19 cellular contexts compared by ENCODE assay signal in genomic region chr15:39888809-39889208, GRCh38. TPM values are rescaled to one million over a fixed set of nuclear protein-coding genes. Genes with fewer than 3 reads are reported as not detected.
DNase-seq lines count a peak whose midpoint lies in the region; ATAC-seq and TF ChIP-seq lines count a peak whose summit lies in the region.
"Had no signal": no experiment of that assay in that cellular context is flagged by ENCODE, and none has a peak within 500 bp of the region (broad histone marks: within the 10 kb centered on the region; RNA-seq: fewer than 3 reads in every experiment).

No MANE protein-coding gene starts in this region.

- H2BK15ac ChIP-seq in H9 (ENCODE audit: low read depth, low read length) = no peak overlapping the region

- WGBS in H9 (ENCODE audit: extremely low coverage, insufficient read length, low lambda C conversion rate) = no CpG with 5 or more reads among the region's 2 CpGs

- H3K36me3 ChIP-seq in OCI-LY3 (replicated peaks; ENCODE audit: low read depth, low read length) = no peaks in the 10 kb centered on the region
- peaks cover 17% of the 10 kb centered on the region for H3K36me3 ChIP-seq in osteoblast (ENCODE audit: insufficient read depth, low read length)

- H3K27me3 Mint-ChIP-seq in H9 (ENCODE audit: low read depth) = no peaks in the 10 kb centered on the region
- H3K27me3 Mint-ChIP-seq: activated naive CD8-positive, alpha-beta T cell treated with anti-CD3 and anti-CD28 coated beads, Interleukin-2, amount 50 U/mL, for 24 hours had no signal

- TF ChIP-seq CTCF in H9 (conservative IDR thresholded peaks at IDR 0.05) (no peak), OCI-LY3 (IDR thresholded peaks at IDR 0.05; ENCODE audit: low read depth, low read length) (0 out of 2 replicates have a peak, but pooled peaks have one; percentile 12), fibroblast of villous mesenchyme (IDR thresholded peaks at IDR 0.05; ENCODE audit: insufficient read depth, low read depth, low read length) (no peak), osteoblast (IDR thresholded peaks at IDR 0.05; ENCODE audit: extremely low read depth, low read depth, low read length) (no peak)

- H3K14ac ChIP-seq in H9 (ENCODE audit: insufficient read depth, low read length) = no peak overlapping the region

- no peak overlapping the region for H2AFZ ChIP-seq in H9 (ENCODE audit: low read length)
- H2AFZ ChIP-seq in OCI-LY3 (ENCODE audit: low read depth, low read length) = no peak overlapping the region
- no peak overlapping the region for H2AFZ ChIP-seq in osteoblast (ENCODE audit: low read length)

- H3T11ph ChIP-seq in H9 (ENCODE audit: low read length) = peak overlapping the region; percentile 13

- H3K4ac ChIP-seq in H9 (ENCODE audit: low read depth, low read length) = peak overlapping the region; percentile 32; the same call in 1 of the 2 replicates

- no peak overlapping the region for H4K8ac ChIP-seq in H9 (replicated peaks; ENCODE audit: insufficient read length, low read depth, low read length)

- peak overlapping the region; percentile 81 for H2BK5ac ChIP-seq in H9 (ENCODE audit: insufficient read length, low read length)

- no peak for DNase-seq in H9
- peak; percentile 28 for DNase-seq in fibroblast of villous mesenchyme (ENCODE audit: low read depth)
- DNase-seq in osteoblast (ENCODE audit: insufficient read length, low spot score, missing footprints) = no peak
- no peak for DNase-seq in substantia nigra (lab: John Stamatoyannopoulos, UW)
- no peak for DNase-seq in COLO829 (ENCODE audit: low spot score)
- DNase-seq: activated naive CD8-positive, alpha-beta T cell treated with anti-CD3 and anti-CD28 coated beads, Interleukin-2, amount 50 U/mL, for 24 hours; dorsolateral prefrontal cortex; GF-D8; natural killer cell; NCI-H1436; NCI-H748 treated with DMSO at 0.1 percent for 48 hours; stimulated activated CD4-positive, alpha-beta T cell treated with anti-CD3 and anti-CD28 coated beads, Interleukin-4, amount 100 ng/mL, for 1 hour had no signal

- H4K91ac ChIP-seq in H9 (ENCODE audit: insufficient read length, low read depth, low read length) = no peak overlapping the region

- no peak for ATAC-seq in HG02763 (IDR thresholded peaks at IDR 0.05; ENCODE audit: unreplicated experiment)
- no peak for ATAC-seq in HG02885 (IDR thresholded peaks at IDR 0.05; ENCODE audit: poor library complexity, unreplicated experiment)
- ATAC-seq: activated CD4-positive, CD25-positive, alpha-beta regulatory T cell treated with anti-CD3 and anti-CD28 coated beads, Interleukin-2, amount 50 U/mL, for 24 hours; activated naive CD8-positive, alpha-beta T cell treated with anti-CD3 and anti-CD28 coated beads, Interleukin-2, amount 50 U/mL, for 24 hours; esophagus mucosa; GM12878; natural killer cell had no signal

- no peak overlapping the region for H4K5ac ChIP-seq in H9 (ENCODE audit: insufficient read length, low read depth, low read length)

- peak overlapping the region; percentile 58 for H3K18ac ChIP-seq in H9 (ENCODE audit: insufficient read length, low read depth, low read length)

- no peak overlapping the region for H3K56ac ChIP-seq in H9 (ENCODE audit: insufficient read length, low read depth, low read length)

- no peak overlapping the region for H3K4me2 ChIP-seq in H9 (ENCODE audit: insufficient read depth, insufficient read length, low read length)
- no peak overlapping the region for H3K4me2 ChIP-seq in OCI-LY3 (ENCODE audit: low read length)
- no peak overlapping the region for H3K4me2 ChIP-seq in osteoblast (ENCODE audit: insufficient read depth, low read length)

- H3K9ac ChIP-seq in H9 (ENCODE audit: extremely low read depth, insufficient read length, low read length) = no peak overlapping the region
- H3K9ac ChIP-seq in OCI-LY3 (ENCODE audit: low read length) = no peak overlapping the region

- peaks cover 10 to 17% (median 16%) of the 10 kb centered on the region in 3 experiments for H3K36me3 Mint-ChIP-seq in H9 (ENCODE audit: insufficient read depth in 1 of 3, low read depth in 3 of 3)
- H3K36me3 Mint-ChIP-seq: natural killer cell had no signal

- no peak overlapping the region for H3K23ac ChIP-seq in H9 (ENCODE audit: insufficient read length, low read depth, low read length)

- no peak overlapping the region for H2BK120ac ChIP-seq in H9 (ENCODE audit: low read depth, low read length, poor library complexity, severe bottlenecking)

- H3K4me1 Mint-ChIP-seq in H9 = peaks cover 78 to 82% of the 10 kb centered on the region in 2 experiments
- H3K4me1 Mint-ChIP-seq: activated naive CD8-positive, alpha-beta T cell treated with anti-CD3 and anti-CD28 coated beads, Interleukin-2, amount 50 U/mL, for 24 hours; natural killer cell had no signal

- no peaks in the 10 kb centered on the region for H3K9me3 Mint-ChIP-seq in H9
- H3K9me3 Mint-ChIP-seq: activated naive CD8-positive, alpha-beta T cell treated with anti-CD3 and anti-CD28 coated beads, Interleukin-2, amount 50 U/mL, for 24 hours; natural killer cell had no signal

- H3K23me2 ChIP-seq in H9 (ENCODE audit: insufficient read length, low read depth, low read length, poor library complexity, severe bottlenecking) = no peaks in the 10 kb centered on the region

- H3K9me3 ChIP-seq in H9 (ENCODE audit: control insufficient read depth, low read depth, low read length) (no peaks in the 10 kb centered on the region), OCI-LY3 (ENCODE audit: insufficient read depth, low read length) (no peaks in the 10 kb centered on the region), osteoblast (ENCODE audit: low read depth, low read length) (no peaks in the 10 kb centered on the region)

- H3K27me3 ChIP-seq in H9 (ENCODE audit: insufficient read depth, low read length) (no peaks in the 10 kb centered on the region), OCI-LY3 (ENCODE audit: low read depth, low read length) (no peaks in the 10 kb centered on the region; the same call in 1 of the 2 replicates), osteoblast (ENCODE audit: insufficient read depth, low read length) (no peaks in the 10 kb centered on the region)
- H3K27me3 ChIP-seq: dorsolateral prefrontal cortex had no signal

- H4K20me1 ChIP-seq in H9 (ENCODE audit: control insufficient read depth, insufficient read depth, insufficient read length) (no peaks in the 10 kb centered on the region), OCI-LY3 (ENCODE audit: insufficient read depth, low read length) (no peaks in the 10 kb centered on the region), osteoblast (ENCODE audit: insufficient read depth, low read length) (peaks cover 19% of the 10 kb centered on the region)

- H2AK5ac ChIP-seq in H9 (ENCODE audit: insufficient read length, low read length) = no peak overlapping the region

- peaks cover 1% of the 10 kb centered on the region for H3K79me1 ChIP-seq in H9 (ENCODE audit: insufficient read depth, low read depth, low read length, poor library complexity, severe bottlenecking)

- H3K27ac ChIP-seq in H9 (ENCODE audit: insufficient read length, low read depth, low read length) (peak overlapping the region; percentile 95), OCI-LY3 (ENCODE audit: low read length) (no peak overlapping the region), osteoblast (ENCODE audit: low read depth, low read length) (peak overlapping the region; percentile 18), substantia nigra (ENCODE audit: low read depth, low read length, poor library complexity, severe bottlenecking) (no peak overlapping the region)
- H3K27ac ChIP-seq: dorsolateral prefrontal cortex, skin epidermis had no signal

- H3K4me1 ChIP-seq in H9 (ENCODE audit: insufficient read depth, low read length) = peaks cover 37% of the 10 kb centered on the region
- H3K4me1 ChIP-seq in OCI-LY3 (ENCODE audit: low read length) = no peaks in the 10 kb centered on the region
- peaks cover 18% of the 10 kb centered on the region for H3K4me1 ChIP-seq in osteoblast (ENCODE audit: insufficient read depth, low read length)

- H3K4me3 ChIP-seq in OCI-LY3 (ENCODE audit: low read length) (no peak overlapping the region), fibroblast of villous mesenchyme (ENCODE audit: low read depth, low read length) (no peak overlapping the region), osteoblast (ENCODE audit: insufficient read depth, low read length) (no peak overlapping the region)
- H3K4me3 ChIP-seq: dorsolateral prefrontal cortex, GM12878, skin epidermis had no signal

- H3K27ac Mint-ChIP-seq in H9 = peak overlapping the region; percentile 97 to 100 (median 100)
- H3K27ac Mint-ChIP-seq: activated naive CD8-positive, alpha-beta T cell treated with anti-CD3 and anti-CD28 coated beads, Interleukin-2, amount 50 U/mL, for 24 hours; natural killer cell had no signal

- H3K4me3 Mint-ChIP-seq in H9 = peak overlapping the region in 1 of 2 experiments; percentile 61; a peak in 1 of 5 replicates
- H3K4me3 Mint-ChIP-seq: activated naive CD8-positive, alpha-beta T cell treated with anti-CD3 and anti-CD28 coated beads, Interleukin-2, amount 50 U/mL, for 24 hours; natural killer cell had no signal

- peaks cover 19% of the 10 kb centered on the region; the same call in 1 of the 2 replicates for H3K79me2 ChIP-seq in H9 (ENCODE audit: insufficient read depth, low read length)
- H3K79me2 ChIP-seq in OCI-LY3 (ENCODE audit: low read length) = no peaks in the 10 kb centered on the region
- H3K79me2 ChIP-seq in osteoblast (ENCODE audit: insufficient read depth, low read length) = peaks cover 85% of the 10 kb centered on the region

- no peak overlapping the region for H2BK20ac ChIP-seq in H9 (ENCODE audit: low read depth, low read length, poor library complexity, severe bottlenecking)

- H2BK12ac ChIP-seq in H9 (ENCODE audit: insufficient read length, low read depth, low read length) = no peak overlapping the region

RNA-seq across cellular contexts. Expression of gene GPR176, which starts 31.3 kb away (rescaled TPM):
- total RNA-seq in H9 (2021) = 132 TPM in 2 replicates
- total RNA-seq in fibroblast of villous mesenchyme = 111 and 120 TPM in 2 replicates
- total RNA-seq in osteoblast = 136 and 173 TPM in 2 replicates

RNA-seq across cellular contexts. Expression of gene EIF2AK4, which starts 45.1 kb away (rescaled TPM):
- total RNA-seq in H9 (2021) (92.5 and 94.7 TPM in 2 replicates), fibroblast of villous mesenchyme (70.2 and 104 TPM in 2 replicates), osteoblast (76.0 TPM in 2 replicates)

Comparison
In these comparisons a context has a peak if more than half of its experiments do, and no peak if none do; other contexts are left out.
1. H3K27ac ChIP-seq: peak in H9 (single experiment) and osteoblast (single experiment); none in OCI-LY3 (single experiment) and substantia nigra (single experiment).